Comparison of ENCODE assay signal across 33 cellular contexts in the genomic region with DNA sequence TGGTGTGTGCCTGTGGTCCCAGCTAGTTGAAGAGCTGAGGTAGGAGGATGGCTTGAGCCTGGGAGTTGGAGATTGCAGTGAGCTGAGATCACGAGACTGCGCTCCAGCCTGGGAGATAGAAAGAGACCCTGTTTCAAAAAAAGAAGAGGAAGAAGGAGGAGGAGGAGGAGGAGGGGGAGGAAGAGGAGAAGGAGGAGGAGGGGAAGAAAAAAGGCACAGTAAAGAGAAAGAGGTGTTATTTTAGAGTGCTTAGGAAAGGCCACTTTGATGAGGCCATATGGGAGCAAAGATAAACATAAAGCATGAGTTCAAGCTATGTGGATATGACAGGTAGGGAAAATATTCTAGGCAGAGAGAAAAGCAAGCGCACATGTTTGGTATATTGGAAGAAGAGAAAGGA.
"Had no signal": no experiment of that assay in that cellular context is flagged by ENCODE, and none has a peak within 500 bp of the region (broad histone marks: within the 10 kb centered on the region; RNA-seq: fewer than 3 reads in every experiment).

No MANE protein-coding gene starts in this region.

- H3K4me3 ChIP-seq: MG63 had no signal

- H3K4me2 ChIP-seq: KMS-11 had no signal

- H3K9me3 ChIP-seq: MG63 had no signal

- H3K36me3 ChIP-seq: MG63 had no signal

- H3K27me3 ChIP-seq: MG63 had no signal

- DNase-seq: Kasumi-1, MG63, MM.1S, MV-4-11, NCI-H1048, NCI-H1092, NCI-H1092 treated with DMSO at 0.1 percent for 48 hours, NCI-H1105, NCI-H1105 treated with DMSO at 0.1 percent for 48 hours, NCI-H1417, NCI-H1417 treated with DMSO at 0.1 percent for 48 hours, NCI-H1436, NCI-H1436 treated with DMSO at 0.1 percent for 48 hours, NCI-H146, NCI-H1694, NCI-H1694 treated with DMSO at 0.1 percent for 48 hours, NCI-H187, NCI-H187 treated with DMSO at 0.1 percent for 48 hours, NCI-H1930, NCI-H2029, NCI-H2029 treated with DMSO at 0.1 percent for 48 hours, NCI-H2081, NCI-H2081 treated with DMSO at 0.1 percent for 48 hours, NCI-H2107, NCI-H2171, NCI-H2171 treated with DMSO at 0.1 percent for 48 hours, NCI-H2227 treated with DMSO at 0.1 percent for 48 hours, NCI-H226, NCI-H345, NCI-H446, NCI-H446 treated with DMSO at 0.1 percent for 48 hours, NCI-H510A had no signal

- H3K27ac ChIP-seq: KMS-11 had no signal

- H3K9ac ChIP-seq: KMS-11 had no signal
